In the genomic region with DNA sequence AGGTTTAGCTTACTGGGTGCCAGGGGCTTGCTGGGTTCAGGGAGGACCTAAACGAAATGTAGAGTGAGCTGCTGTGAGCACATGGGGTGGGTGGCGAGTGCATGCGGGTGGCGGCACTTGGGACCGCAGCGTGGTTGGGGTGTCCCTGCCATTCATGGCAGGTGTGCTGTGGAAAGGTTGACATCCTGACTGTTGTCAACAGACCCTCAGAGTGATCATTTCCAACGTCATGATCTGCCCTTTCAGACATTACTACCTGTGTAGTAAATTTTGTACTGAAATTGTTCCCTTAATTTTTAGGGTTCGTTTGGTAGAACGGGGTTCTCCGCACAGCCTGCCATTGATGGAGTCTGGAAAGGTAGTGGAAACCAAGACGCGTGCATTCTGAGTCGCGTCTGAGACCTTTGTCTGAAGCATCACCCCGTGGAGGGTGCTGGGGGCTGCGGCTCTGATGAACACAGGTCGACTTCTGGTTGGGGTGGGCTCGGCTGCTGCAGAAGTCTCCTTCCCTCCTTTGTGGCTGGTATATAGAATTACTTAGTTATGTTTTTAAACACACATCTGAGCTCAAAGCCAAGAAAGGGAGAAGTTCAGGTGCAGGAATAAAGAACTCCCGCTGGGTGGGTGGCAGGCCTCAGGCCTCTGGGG, we compare ENCODE assay signal across 21 cellular contexts. TPM values are rescaled to one million over a fixed set of nuclear protein-coding genes. Genes with fewer than 3 reads are reported as not detected.
DNase-seq lines count a peak whose midpoint lies in the region; ATAC-seq and TF ChIP-seq lines count a peak whose summit lies in the region.
"Had no signal": no experiment of that assay in that cellular context is flagged by ENCODE, and none has a peak within 500 bp of the region (broad histone marks: within the 10 kb centered on the region; RNA-seq: fewer than 3 reads in every experiment).

No MANE protein-coding gene starts in this region.

- no peak for TF ChIP-seq CTCF in foreskin fibroblast (IDR thresholded peaks at IDR 0.05; ENCODE audit: low read depth, low read length)

- H3K36me3 Mint-ChIP-seq in activated naive CD4-positive, alpha-beta T cell treated with anti-CD3 and anti-CD28 coated beads, Interleukin-2, amount 50 U/mL, for 24 hours = peaks cover 22% of the 10 kb centered on the region
- H3K36me3 Mint-ChIP-seq in activated naive CD4-positive, alpha-beta T cell treated with anti-CD3 and anti-CD28 coated beads for 36 hours (ENCODE audit: low read depth) = peaks cover 35% of the 10 kb centered on the region
- peaks cover 11% of the 10 kb centered on the region for H3K36me3 Mint-ChIP-seq in T-helper 17 cell (ENCODE audit: low read depth)

- no peaks in the 10 kb centered on the region for H3K27me3 Mint-ChIP-seq in activated naive CD4-positive, alpha-beta T cell treated with anti-CD3 and anti-CD28 coated beads, Interleukin-2, amount 50 U/mL, for 24 hours
- no peaks in the 10 kb centered on the region for H3K27me3 Mint-ChIP-seq in activated naive CD4-positive, alpha-beta T cell treated with anti-CD3 and anti-CD28 coated beads for 36 hours (ENCODE audit: low read depth)
- no peaks in the 10 kb centered on the region for H3K27me3 Mint-ChIP-seq in T-helper 17 cell

- H3K27ac Mint-ChIP-seq in activated naive CD4-positive, alpha-beta T cell treated with anti-CD3 and anti-CD28 coated beads, Interleukin-2, amount 50 U/mL, for 24 hours = peak overlapping the region; percentile 65
- no peak overlapping the region for H3K27ac Mint-ChIP-seq in activated naive CD4-positive, alpha-beta T cell treated with anti-CD3 and anti-CD28 coated beads for 36 hours
- peak overlapping the region; percentile 82 for H3K27ac Mint-ChIP-seq in T-helper 17 cell
- H3K27ac Mint-ChIP-seq: GM23338 had no signal

- ATAC-seq in T-helper 17 cell (no peak), GM21367 (IDR thresholded peaks at IDR 0.05; ENCODE audit: unreplicated experiment) (no peak)
- ATAC-seq: GM23338 had no signal

- peaks cover 77% of the 10 kb centered on the region for H3K4me1 Mint-ChIP-seq in activated naive CD4-positive, alpha-beta T cell treated with anti-CD3 and anti-CD28 coated beads, Interleukin-2, amount 50 U/mL, for 24 hours
- peaks cover 60% of the 10 kb centered on the region for H3K4me1 Mint-ChIP-seq in activated naive CD4-positive, alpha-beta T cell treated with anti-CD3 and anti-CD28 coated beads for 36 hours (ENCODE audit: low read depth)
- H3K4me1 Mint-ChIP-seq in T-helper 17 cell = peaks cover 31% of the 10 kb centered on the region
- H3K4me1 Mint-ChIP-seq: GM23338 had no signal

- CTCF ChIA-PET in activated naive CD4-positive, alpha-beta T cell treated with anti-CD3 and anti-CD28 coated beads for 36 hours (lab: Charles Lee) = interaction anchor here (1.5 kb wide), 1 partner anchor 9 kb away, joined by 3 read pairs; no protein-coding TSS in a partner anchor

- H3K4me3 Mint-ChIP-seq in activated naive CD4-positive, alpha-beta T cell treated with anti-CD3 and anti-CD28 coated beads, Interleukin-2, amount 50 U/mL, for 24 hours = peak overlapping the region; percentile 11
- H3K4me3 Mint-ChIP-seq in activated naive CD4-positive, alpha-beta T cell treated with anti-CD3 and anti-CD28 coated beads for 36 hours = no peak overlapping the region
- H3K4me3 Mint-ChIP-seq in T-helper 17 cell = no peak overlapping the region
- H3K4me3 Mint-ChIP-seq: GM23338, nephron progenitor cell had no signal

- no peaks in the 10 kb centered on the region for H3K9me3 ChIP-seq in T-helper 17 cell (ENCODE audit: control insufficient read depth, low read length, poor library complexity, severe bottlenecking)
- H3K9me3 ChIP-seq: left ventricle myocardium inferior, sigmoid colon had no signal

- H3K4me3 ChIP-seq in foreskin fibroblast (ENCODE audit: low read depth in 1 of 2, low read length in 2 of 2) = no peak overlapping the region
- H3K4me3 ChIP-seq: dorsolateral prefrontal cortex, GM23338, left ventricle myocardium inferior, sigmoid colon had no signal

- intact Hi-C loops in activated naive CD4-positive, alpha-beta T cell treated with anti-CD3 and anti-CD28 coated beads for 36 hours (cut with micrococcal nuclease) = no loop called here

- DNase-seq in activated naive CD4-positive, alpha-beta T cell treated with anti-CD3 and anti-CD28 coated beads for 36 hours = no peak
- DNase-seq in T-helper 17 cell = no peak
- DNase-seq in iPS-NIHi11 (ENCODE audit: low spot score) = peak; percentile 3
- no peak for DNase-seq in foreskin fibroblast
- no peak for DNase-seq in cerebellar nuclear complex (lab: John Stamatoyannopoulos, UW)
- DNase-seq: activated gamma-delta T cell; DMS79 treated with DMSO at 0.1 percent for 48 hours; dorsolateral prefrontal cortex; Kasumi-1; left ventricle myocardium inferior; midbrain; NCI-H1694; NCI-H2171; NCI-H526; nephron progenitor cell; sigmoid colon; stimulated activated CD4-positive, alpha-beta T cell treated with anti-CD3 and anti-CD28 coated beads, Interleukin-15, amount 100 ng/mL, for 24 hours; stimulated activated CD8-positive, alpha-beta memory T cell treated with anti-CD3 and anti-CD28 coated beads, Interleukin-4, amount 100 ng/mL, for 48 hours had no signal

- no peaks in the 10 kb centered on the region for H3K9me3 Mint-ChIP-seq in activated naive CD4-positive, alpha-beta T cell treated with anti-CD3 and anti-CD28 coated beads, Interleukin-2, amount 50 U/mL, for 24 hours
- no peaks in the 10 kb centered on the region for H3K9me3 Mint-ChIP-seq in activated naive CD4-positive, alpha-beta T cell treated with anti-CD3 and anti-CD28 coated beads for 36 hours
- H3K9me3 Mint-ChIP-seq: GM23338, nephron progenitor cell had no signal

RNA-seq across cellular contexts. Expression of gene S100B, which starts 43.3 kb away (rescaled TPM):
- total RNA-seq in activated naive CD4-positive, alpha-beta T cell treated with anti-CD3 and anti-CD28 coated beads for 36 hours = under 1 TPM in 1 of 2 experiments, not detected in 1; 0.24 TPM
- not detected for total RNA-seq in T-helper 17 cell
